Comparison of ENCODE assay signal across 1 cellular context in the genomic region with DNA sequence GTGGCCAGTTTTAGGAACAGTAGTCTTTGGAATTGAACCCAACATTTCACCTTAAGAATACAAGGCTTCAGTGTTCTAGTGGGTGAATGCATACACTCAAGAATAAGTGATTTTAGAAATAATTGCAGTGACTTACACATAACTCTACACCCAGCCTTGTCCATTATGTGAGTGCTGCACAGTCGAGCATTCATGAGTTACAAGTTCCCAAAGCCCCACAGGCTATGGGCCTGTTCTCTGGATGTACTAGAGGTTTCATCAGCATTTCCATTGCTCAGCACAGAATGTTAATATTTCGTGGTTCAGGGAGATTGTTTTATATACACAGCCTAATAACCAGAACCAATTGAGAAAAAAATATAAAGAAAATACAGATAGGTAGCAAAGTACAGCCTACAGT.
TF ChIP-seq lines count a peak whose summit lies in the region.

No MANE protein-coding gene starts in this region.

TF ChIP-seq in IMR-90, 13 proteins besides CTCF, POLR2A, EP300 and RAD21 (continued from another document):
- TF ChIP-seq, protein P1, sequence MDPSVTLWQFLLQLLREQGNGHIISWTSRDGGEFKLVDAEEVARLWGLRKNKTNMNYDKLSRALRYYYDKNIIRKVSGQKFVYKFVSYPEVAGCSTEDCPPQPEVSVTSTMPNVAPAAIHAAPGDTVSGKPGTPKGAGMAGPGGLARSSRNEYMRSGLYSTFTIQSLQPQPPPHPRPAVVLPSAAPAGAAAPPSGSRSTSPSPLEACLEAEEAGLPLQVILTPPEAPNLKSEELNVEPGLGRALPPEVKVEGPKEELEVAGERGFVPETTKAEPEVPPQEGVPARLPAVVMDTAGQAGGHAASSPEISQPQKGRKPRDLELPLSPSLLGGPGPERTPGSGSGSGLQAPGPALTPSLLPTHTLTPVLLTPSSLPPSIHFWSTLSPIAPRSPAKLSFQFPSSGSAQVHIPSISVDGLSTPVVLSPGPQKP (IDR thresholded peaks at IDR 0.05; ENCODE audit: borderline replicate concordance, low read depth, low read length) = no peak
- TF ChIP-seq MXI1 (IDR thresholded peaks at IDR 0.05; ENCODE audit: borderline replicate concordance, low read depth, low read length) (no peak), CEBPB (IDR thresholded peaks at IDR 0.05; ENCODE audit: low read depth, low read length) (no peak), FOS (IDR thresholded peaks at IDR 0.05; ENCODE audit: low read depth, low read length) (no peak), BHLHE40 (IDR thresholded peaks at IDR 0.05; ENCODE audit: low read depth, low read length) (no peak), MAZ (IDR thresholded peaks at IDR 0.05; ENCODE audit: borderline replicate concordance, low read depth, low read length) (no peak), RCOR1 (IDR thresholded peaks at IDR 0.05; ENCODE audit: insufficient replicate concordance, low read length) (no peak), MAFK (IDR thresholded peaks at IDR 0.05; ENCODE audit: low read depth, low read length) (no peak), CHD1 (IDR thresholded peaks at IDR 0.05; ENCODE audit: low read depth, low read length) (no peak)
- TF ChIP-seq, protein P2, sequence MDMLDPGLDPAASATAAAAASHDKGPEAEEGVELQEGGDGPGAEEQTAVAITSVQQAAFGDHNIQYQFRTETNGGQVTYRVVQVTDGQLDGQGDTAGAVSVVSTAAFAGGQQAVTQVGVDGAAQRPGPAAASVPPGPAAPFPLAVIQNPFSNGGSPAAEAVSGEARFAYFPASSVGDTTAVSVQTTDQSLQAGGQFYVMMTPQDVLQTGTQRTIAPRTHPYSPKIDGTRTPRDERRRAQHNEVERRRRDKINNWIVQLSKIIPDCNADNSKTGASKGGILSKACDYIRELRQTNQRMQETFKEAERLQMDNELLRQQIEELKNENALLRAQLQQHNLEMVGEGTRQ (IDR thresholded peaks at IDR 0.05; ENCODE audit: low read depth, low read length) = no peak
